ENCODE assay signal across 8 cellular contexts in genomic region chr3:180912304-180913226, GRCh38. TPM values are rescaled to one million over a fixed set of nuclear protein-coding genes. Genes with fewer than 3 reads are reported as not detected.
A peak's percentile ranks its signal among the peaks of the same experiment; 100 is the strongest.
DNase-seq lines count a peak whose midpoint lies in the region; ATAC-seq and TF ChIP-seq lines count a peak whose summit lies in the region.

FXR1 (plus strand) TSS chr3:180912670; CDS start chr3:180912686, 16 bp downstream.

- in situ Hi-C loops in endometrial microvascular endothelial cells (cut with HindIII; ENCODE audit: inconsistent ontology term, low pct_unique_long_range_greater_than_20kb, low sequenced_read_pairs): no loop called here

- TF ChIP-seq CTCF in mesothelial cell of epicardium (IDR thresholded peaks at IDR 0.05; ENCODE audit: unreplicated experiment): peak; percentile 24

- peak; percentile 90 for DNase-seq in D341Med (ENCODE audit: low spot score)
- peak; percentile 92 for DNase-seq in NT2/D1 (ENCODE audit: low read depth, low spot score)
- DNase-seq in activated CD8-positive, alpha-beta memory T cell treated with anti-CD3 and anti-CD28 coated beads, Interleukin-2, amount 50 U/mL, for 1 hour (ENCODE audit: extremely low read depth): peak; percentile 67
- peak; percentile 74 to 81 for DNase-seq in mesothelial cell of epicardium (ENCODE audit: low spot score in 2 of 2, unreplicated experiment in 2 of 2)
- peak; percentile 75 to 78 for DNase-seq in stimulated activated CD8-positive, alpha-beta memory T cell treated with anti-CD3 and anti-CD28 coated beads, Interleukin-2, amount 100 ng/mL, for 1 hour (ENCODE audit: low read depth in 2 of 2)

- H3K9me3 ChIP-seq in HUES48 (ENCODE audit: control insufficient read depth, insufficient read depth, low read length): no peaks in the 10 kb centered on the region
- H3K9me3 ChIP-seq in NT2/D1 (ENCODE audit: insufficient read depth, low read length): no peaks in the 10 kb centered on the region

- peak; percentile 98 for ATAC-seq in GM21390 (IDR thresholded peaks at IDR 0.05; ENCODE audit: unreplicated experiment)

- H3K27me3 ChIP-seq in HUES48 (ENCODE audit: control insufficient read depth, insufficient read depth, low read length) (no peaks in the 10 kb centered on the region), NT2/D1 (ENCODE audit: insufficient read depth, insufficient read length) (no peaks in the 10 kb centered on the region)

- H3K27ac Mint-ChIP-seq in mesothelial cell of epicardium: peak within 1 kb of the TSS; percentile 99

- H3K27ac ChIP-seq in HUES48 (ENCODE audit: low read depth, low read length): peak within 1 kb of the TSS; percentile 97

- no peaks in the 10 kb centered on the region for H3K36me3 Mint-ChIP-seq in mesothelial cell of epicardium

- H3K4me1 ChIP-seq in HUES48 (ENCODE audit: control insufficient read depth, insufficient read depth, low read length) (peaks cover 21% of the 10 kb centered on the region), NT2/D1 (ENCODE audit: insufficient read depth, insufficient read length) (no peaks in the 10 kb centered on the region)

- no peaks in the 10 kb centered on the region for H3K9me3 Mint-ChIP-seq in mesothelial cell of epicardium

- no peaks in the 10 kb centered on the region for H3K27me3 Mint-ChIP-seq in mesothelial cell of epicardium (ENCODE audit: low read depth)

- H3K36me3 ChIP-seq in HUES48 (ENCODE audit: control insufficient read depth, insufficient read depth, low read length) (peaks cover 31% of the 10 kb centered on the region), NT2/D1 (ENCODE audit: insufficient read depth, insufficient read length, low read length) (peaks cover 35% of the 10 kb centered on the region)

- H3K4me3 ChIP-seq in HUES48 (ENCODE audit: low read depth, low read length) (peak within 1 kb of the TSS; percentile 90), NT2/D1 (ENCODE audit: insufficient read length, low read depth) (peak within 1 kb of the TSS; percentile 99)

- peak within 1 kb of the TSS; percentile 96 for H3K9ac ChIP-seq in HUES48 (ENCODE audit: low read depth, low read length)
- peak within 1 kb of the TSS; percentile 100 for H3K9ac ChIP-seq in NT2/D1 (ENCODE audit: insufficient read length, low read depth)

- peak within 1 kb of the TSS; percentile 93 for H3K4me3 Mint-ChIP-seq in mesothelial cell of epicardium

- H3K4me1 Mint-ChIP-seq in mesothelial cell of epicardium: peaks cover 30% of the 10 kb centered on the region

RNA-seq across cellular contexts. Expression of gene FXR1, which starts in this region (rescaled TPM):
- total RNA-seq in endometrial microvascular endothelial cells (ENCODE audit: inconsistent ontology term) (105 TPM), mesothelial cell of epicardium (208 to 216 TPM (median 211 TPM) in 3 replicates)

Comparison
In these comparisons a context has a peak if more than half of its experiments do, and no peak if none do; other contexts are left out.
1. Peak in every context shown above with its lines: DNase-seq, ATAC-seq, H3K4me3 ChIP-seq and H3K27ac ChIP-seq.